13 cellular contexts compared by ENCODE assay signal in the genomic region with DNA sequence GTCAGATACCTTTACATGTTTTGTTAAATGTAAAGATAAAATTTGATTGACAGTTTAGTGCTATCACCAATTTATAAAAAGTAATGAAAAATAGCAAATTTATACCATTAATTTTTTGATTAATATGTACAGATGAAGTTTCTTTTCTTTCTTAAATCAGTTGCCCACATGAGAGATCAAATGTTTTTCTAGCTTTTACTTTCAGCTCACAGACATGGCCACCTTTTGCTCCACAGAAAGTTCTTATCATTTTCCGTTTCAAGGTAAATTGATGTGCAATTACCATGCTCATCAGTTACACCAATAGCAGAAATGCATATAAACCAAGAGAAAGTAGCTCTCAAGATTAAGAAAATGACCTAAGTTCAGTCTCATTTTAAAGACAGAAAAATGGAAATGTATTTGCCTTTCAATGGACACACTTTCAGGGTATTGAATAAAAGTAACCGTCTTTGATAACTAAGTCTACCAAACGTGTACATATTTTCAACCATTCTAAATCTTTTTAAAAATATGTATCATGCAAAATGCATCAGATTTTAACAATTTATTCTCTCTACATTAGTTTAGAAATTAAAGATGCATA. TPM values are rescaled to one million over a fixed set of nuclear protein-coding genes. Genes with fewer than 3 reads are reported as not detected.
A peak's percentile ranks its signal among the peaks of the same experiment; 100 is the strongest.
DNase-seq lines count a peak whose midpoint lies in the region; ATAC-seq lines count a peak whose summit lies in the region.
"Had no signal": no experiment of that assay in that cellular context is flagged by ENCODE, and none has a peak within 500 bp of the region (broad histone marks: within the 10 kb centered on the region; RNA-seq: fewer than 3 reads in every experiment).

No MANE protein-coding gene starts in this region.

- peak overlapping the region in 3 of 7 donors; percentile 93 to 99 (median 98) for H3K27ac Mint-ChIP-seq in CD4-positive, alpha-beta memory T cell
- peak overlapping the region in 1 of 3 donors; percentile 99 for H3K27ac Mint-ChIP-seq in IgD-negative memory B cell
- H3K27ac Mint-ChIP-seq in activated naive CD8-positive, alpha-beta T cell treated with anti-CD3 and anti-CD28 coated beads for 36 hours = peak overlapping the region; percentile 54
- peak overlapping the region in 4 of 9 donors; percentile 92 to 100 (median 98) for H3K27ac Mint-ChIP-seq in naive thymus-derived CD4-positive, alpha-beta T cell

- DNase-seq in CD4-positive, alpha-beta memory T cell = no peak
- DNase-seq in activated naive CD8-positive, alpha-beta T cell treated with anti-CD3 and anti-CD28 coated beads for 36 hours = no peak
- DNase-seq in naive thymus-derived CD4-positive, alpha-beta T cell = no peak
- DNase-seq in DMS 273 treated with DMSO at 0.1 percent for 48 hours (lab: John Stamatoyannopoulos, UW) = no peak
- DNase-seq: BE2C, DMS79 treated with DMSO at 0.1 percent for 48 hours, head of caudate nucleus, NCI-H1694, upper lobe of right lung had no signal

- H3K27me3 ChIP-seq in CD4-positive, alpha-beta memory T cell (ENCODE audit: insufficient read depth, low read length) = no peaks in the 10 kb centered on the region
- H3K27me3 ChIP-seq in naive thymus-derived CD4-positive, alpha-beta T cell (ENCODE audit: control insufficient read depth in 2 of 2, insufficient read depth in 2 of 2, low read length in 2 of 2) = no peaks in the 10 kb centered on the region
- H3K27me3 ChIP-seq: upper lobe of right lung had no signal

- H3K9me3 ChIP-seq in CD4-positive, alpha-beta memory T cell (ENCODE audit: control insufficient read depth in 1 of 2, low read length in 2 of 2) = no peaks in the 10 kb centered on the region
- no peaks in the 10 kb centered on the region for H3K9me3 ChIP-seq in naive thymus-derived CD4-positive, alpha-beta T cell (ENCODE audit: control insufficient read depth in 2 of 3, low read length in 3 of 3)
- H3K9me3 ChIP-seq: BE2C, upper lobe of right lung had no signal

- ATAC-seq in naive thymus-derived CD4-positive, alpha-beta T cell = no peak
- ATAC-seq in GM21381 (IDR thresholded peaks at IDR 0.05; ENCODE audit: unreplicated experiment) (no peak), GM21737 (IDR thresholded peaks at IDR 0.05; ENCODE audit: unreplicated experiment) (no peak)
- ATAC-seq: upper lobe of right lung had no signal

- H3K4me1 Mint-ChIP-seq in CD4-positive, alpha-beta memory T cell = peaks cover 12 to 24% (median 18%) of the 10 kb centered on the region in 4 donors
- peaks cover 12 to 13% (median 13%) of the 10 kb centered on the region in 3 donors for H3K4me1 Mint-ChIP-seq in IgD-negative memory B cell
- peaks cover 22% of the 10 kb centered on the region for H3K4me1 Mint-ChIP-seq in activated naive CD8-positive, alpha-beta T cell treated with anti-CD3 and anti-CD28 coated beads for 36 hours
- H3K4me1 Mint-ChIP-seq in naive thymus-derived CD4-positive, alpha-beta T cell = peaks cover 8 to 47% (median 21%) of the 10 kb centered on the region in 7 donors

- H3K4me3 ChIP-seq in CD4-positive, alpha-beta memory T cell (ENCODE audit: low read length in 2 of 2) = no peak overlapping the region
- H3K4me3 ChIP-seq in naive thymus-derived CD4-positive, alpha-beta T cell (ENCODE audit: low read length) = no peak overlapping the region

- H3K9me3 Mint-ChIP-seq in CD4-positive, alpha-beta memory T cell = peaks cover 0 to 2% (median 0%) of the 10 kb centered on the region in 8 donors
- no peaks in the 10 kb centered on the region for H3K9me3 Mint-ChIP-seq in IgD-negative memory B cell
- H3K9me3 Mint-ChIP-seq in activated naive CD8-positive, alpha-beta T cell treated with anti-CD3 and anti-CD28 coated beads for 36 hours = no peaks in the 10 kb centered on the region
- peaks cover 0 to 1% (median 0%) of the 10 kb centered on the region in 11 donors for H3K9me3 Mint-ChIP-seq in naive thymus-derived CD4-positive, alpha-beta T cell

- no peaks in the 10 kb centered on the region for H3K36me3 ChIP-seq in CD4-positive, alpha-beta memory T cell (ENCODE audit: insufficient read depth, low read length)
- no peaks in the 10 kb centered on the region for H3K36me3 ChIP-seq in naive thymus-derived CD4-positive, alpha-beta T cell (ENCODE audit: control insufficient read depth in 2 of 3, insufficient read depth in 3 of 3, low read length in 3 of 3)
- H3K36me3 ChIP-seq: BE2C, upper lobe of right lung had no signal

- peaks cover 15% of the 10 kb centered on the region for H3K4me1 ChIP-seq in CD4-positive, alpha-beta memory T cell (ENCODE audit: insufficient read depth, low read length)
- H3K4me1 ChIP-seq in naive thymus-derived CD4-positive, alpha-beta T cell (ENCODE audit: control insufficient read depth in 2 of 2, insufficient read depth in 2 of 2, low read length in 2 of 2) = peaks cover 5 to 8% of the 10 kb centered on the region in 2 donors
- H3K4me1 ChIP-seq: BE2C had no signal

- intact Hi-C loops in CD4-positive, alpha-beta memory T cell (cut with micrococcal nuclease) = no loop called here
- intact Hi-C loops in naive thymus-derived CD4-positive, alpha-beta T cell (cut with micrococcal nuclease) = loop anchor here (2.0 to 10.0 kb wide), 6 partner anchors 215 to 521 kb away; a partner anchor contains a TSS

- H3K27ac ChIP-seq in CD4-positive, alpha-beta memory T cell (ENCODE audit: low read depth, low read length) = no peak overlapping the region
- no peak overlapping the region for H3K27ac ChIP-seq in naive thymus-derived CD4-positive, alpha-beta T cell (ENCODE audit: low read depth, low read length)

- H3K27me3 Mint-ChIP-seq in CD4-positive, alpha-beta memory T cell = peaks cover 7 to 9% of the 10 kb centered on the region in 2 donors
- H3K27me3 Mint-ChIP-seq in IgD-negative memory B cell = no peaks in the 10 kb centered on the region
- H3K27me3 Mint-ChIP-seq in activated naive CD8-positive, alpha-beta T cell treated with anti-CD3 and anti-CD28 coated beads for 36 hours = no peaks in the 10 kb centered on the region
- peaks cover 0 to 15% (median 0%) of the 10 kb centered on the region in 5 donors for H3K27me3 Mint-ChIP-seq in naive thymus-derived CD4-positive, alpha-beta T cell

- H3K36me3 Mint-ChIP-seq in CD4-positive, alpha-beta memory T cell = peaks cover 0 to 6% of the 10 kb centered on the region in 2 donors
- H3K36me3 Mint-ChIP-seq in IgD-negative memory B cell = no peaks in the 10 kb centered on the region
- no peaks in the 10 kb centered on the region for H3K36me3 Mint-ChIP-seq in activated naive CD8-positive, alpha-beta T cell treated with anti-CD3 and anti-CD28 coated beads for 36 hours
- peaks cover 0 to 3% (median 0%) of the 10 kb centered on the region in 5 donors for H3K36me3 Mint-ChIP-seq in naive thymus-derived CD4-positive, alpha-beta T cell

- peak overlapping the region in 6 of 8 donors; percentile 41 to 99 (median 84) for H3K4me3 Mint-ChIP-seq in CD4-positive, alpha-beta memory T cell
- H3K4me3 Mint-ChIP-seq in IgD-negative memory B cell = peak overlapping the region; percentile 94 to 100 (median 98)
- peak overlapping the region; percentile 94 for H3K4me3 Mint-ChIP-seq in activated naive CD8-positive, alpha-beta T cell treated with anti-CD3 and anti-CD28 coated beads for 36 hours
- peak overlapping the region; percentile 45 to 99 (median 98) for H3K4me3 Mint-ChIP-seq in naive thymus-derived CD4-positive, alpha-beta T cell

- POLR2A ChIA-PET in CD4-positive, alpha-beta memory T cell (lab: Charles Lee; ENCODE audit: partially characterized antibody) = interaction anchor here (1.0 to 2.6 kb wide), 3 partner anchors 11 to 22 kb away, joined by 3 to 11 read pairs (median 4); no protein-coding TSS in a partner anchor
- POLR2A ChIA-PET in naive thymus-derived CD4-positive, alpha-beta T cell (lab: Charles Lee) = interaction anchor here (5.1 kb wide), 1 partner anchor 16 kb away, joined by 27 read pairs; a partner anchor contains a TSS

- CTCF ChIA-PET in CD4-positive, alpha-beta memory T cell (lab: Charles Lee; ENCODE audit: partially characterized antibody) = interaction anchor here (1.0 to 3.2 kb wide), 3 partner anchors 9 to 12 kb away, joined by 3 to 26 read pairs (median 4); no protein-coding TSS in a partner anchor
- CTCF ChIA-PET in naive thymus-derived CD4-positive, alpha-beta T cell (lab: Charles Lee) = interaction anchor here (1.1 kb wide), 1 partner anchor 12 kb away, joined by 6 read pairs; no protein-coding TSS in a partner anchor

RNA-seq across cellular contexts. Expression of a gene that starts 16.6 kb away (rescaled TPM):
- 10 to 100 TPM; 44.6 to 47.6 TPM for total RNA-seq in CD4-positive, alpha-beta memory T cell
- polyA plus RNA-seq in CD4-positive, alpha-beta memory T cell = 10 to 100 TPM; 38.2 to 48.3 TPM
- 26.3 TPM for polyA plus RNA-seq in IgD-negative memory B cell
- total RNA-seq in activated naive CD8-positive, alpha-beta T cell treated with anti-CD3 and anti-CD28 coated beads for 36 hours = 10 to 100 TPM; 28.4 to 30.0 TPM
- total RNA-seq in naive thymus-derived CD4-positive, alpha-beta T cell = 10 to 100 TPM; 26.7 to 40.6 (median 38.8) TPM
- polyA plus RNA-seq in naive thymus-derived CD4-positive, alpha-beta T cell = 10 to 100 TPM; 33.9 to 45.4 TPM

RNA-seq across cellular contexts. Expression of a gene that starts 52.7 kb away (rescaled TPM):
- total RNA-seq in CD4-positive, alpha-beta memory T cell = 1 to 10 TPM in 1 of 2 experiments, under 1 TPM in 1; 0.78 to 2.6 TPM
- polyA plus RNA-seq in CD4-positive, alpha-beta memory T cell = 1 to 10 TPM; 1.7 to 2.3 TPM
- 2.2 TPM for polyA plus RNA-seq in IgD-negative memory B cell
- 1 to 10 TPM in 1 of 2 experiments, under 1 TPM in 1; 0.84 to 1.0 TPM for total RNA-seq in activated naive CD8-positive, alpha-beta T cell treated with anti-CD3 and anti-CD28 coated beads for 36 hours
- total RNA-seq in naive thymus-derived CD4-positive, alpha-beta T cell = 1 to 10 TPM; 1.4 to 3.5 (median 2.4) TPM
- 1 to 10 TPM; 1.1 to 1.4 TPM for polyA plus RNA-seq in naive thymus-derived CD4-positive, alpha-beta T cell
- total RNA-seq: kidney epithelial cell had no signal
